In the genomic region with DNA sequence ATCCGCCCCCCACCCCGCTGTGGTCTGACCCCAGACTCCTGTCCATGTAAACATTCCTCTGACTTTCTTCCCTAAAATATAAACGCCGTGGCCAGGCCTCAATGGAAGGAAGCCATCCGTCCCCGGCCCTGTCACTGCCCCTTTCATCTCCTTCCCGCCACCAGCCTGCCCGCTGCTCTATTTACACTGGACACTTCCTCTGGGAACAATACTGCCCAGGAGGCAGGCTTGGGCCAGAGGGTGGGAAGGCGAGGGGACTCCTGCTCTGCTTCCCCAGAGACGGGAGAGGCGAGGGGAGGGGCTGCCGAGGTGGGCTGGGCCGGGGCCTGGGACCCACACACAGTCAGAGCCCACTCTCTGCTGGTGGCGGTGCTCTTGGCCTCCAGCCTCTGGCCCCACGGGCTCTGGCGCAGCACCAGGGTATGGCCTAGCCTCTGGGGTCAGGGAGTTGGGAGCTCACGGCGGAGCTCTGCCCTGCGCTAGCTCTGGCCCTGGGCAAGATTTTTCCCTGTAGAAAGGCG, we compare ENCODE assay signal across 1 cellular context.
TF ChIP-seq lines count a peak whose summit lies in the region.

No MANE protein-coding gene starts in this region.

TF ChIP-seq in HepG2, 621 proteins besides CTCF, POLR2A, EP300 and RAD21 (continued from another document and continues in another):
- TF ChIP-seq, protein P1, sequence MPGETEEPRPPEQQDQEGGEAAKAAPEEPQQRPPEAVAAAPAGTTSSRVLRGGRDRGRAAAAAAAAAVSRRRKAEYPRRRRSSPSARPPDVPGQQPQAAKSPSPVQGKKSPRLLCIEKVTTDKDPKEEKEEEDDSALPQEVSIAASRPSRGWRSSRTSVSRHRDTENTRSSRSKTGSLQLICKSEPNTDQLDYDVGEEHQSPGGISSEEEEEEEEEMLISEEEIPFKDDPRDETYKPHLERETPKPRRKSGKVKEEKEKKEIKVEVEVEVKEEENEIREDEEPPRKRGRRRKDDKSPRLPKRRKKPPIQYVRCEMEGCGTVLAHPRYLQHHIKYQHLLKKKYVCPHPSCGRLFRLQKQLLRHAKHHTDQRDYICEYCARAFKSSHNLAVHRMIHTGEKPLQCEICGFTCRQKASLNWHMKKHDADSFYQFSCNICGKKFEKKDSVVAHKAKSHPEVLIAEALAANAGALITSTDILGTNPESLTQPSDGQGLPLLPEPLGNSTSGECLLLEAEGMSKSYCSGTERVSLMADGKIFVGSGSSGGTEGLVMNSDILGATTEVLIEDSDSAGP (CRISPR knock-in tag; IDR thresholded peaks at IDR 0.05; ENCODE audit: borderline replicate concordance), result peak; percentile 63; the same call in 1 of the 2 replicates
- TF ChIP-seq ZNF180 (CRISPR knock-in tag; IDR thresholded peaks at IDR 0.05; ENCODE audit: borderline replicate concordance, low read depth), result no peak
- no peak for TF ChIP-seq BCL6 (CRISPR knock-in tag; IDR thresholded peaks at IDR 0.05)
- TF ChIP-seq ZNF350 (CRISPR knock-in tag; IDR thresholded peaks at IDR 0.05; ENCODE audit: borderline replicate concordance, low read depth), result 0 out of 2 replicates have a peak, but pooled peaks have one; percentile 33
- TF ChIP-seq ZBTB38 (CRISPR knock-in tag; IDR thresholded peaks at IDR 0.05), result 0 out of 2 replicates have a peak, but pooled peaks have one; percentile 25
- TF ChIP-seq ZNF788 (CRISPR knock-in tag; IDR thresholded peaks at IDR 0.05; ENCODE audit: borderline replicate concordance), result 0 out of 2 replicates have a peak, but pooled peaks have one; percentile 41
- TF ChIP-seq ISX (CRISPR knock-in tag; conservative IDR thresholded peaks at IDR 0.05), result no peak
- TF ChIP-seq ZNF839 (CRISPR knock-in tag; IDR thresholded peaks at IDR 0.05; ENCODE audit: borderline replicate concordance), result no peak
- TF ChIP-seq KLF11 (CRISPR knock-in tag; IDR thresholded peaks at IDR 0.05), result no peak
- TF ChIP-seq HOXA3 (CRISPR knock-in tag; IDR thresholded peaks at IDR 0.05), result peak; percentile 27; the same call in 1 of the 2 replicates
- no peak for TF ChIP-seq FOXA1 (IDR thresholded peaks at IDR 0.05)
- TF ChIP-seq FOXA1 (CRISPR knock-in tag; IDR thresholded peaks at IDR 0.05), result peak; percentile 90
- no peak for TF ChIP-seq PCBP2 (optimal IDR thresholded peaks at IDR 0.05; ENCODE audit: low read depth, low read length, poor library complexity, severe bottlenecking)
- TF ChIP-seq SRSF9 (IDR thresholded peaks at IDR 0.05; ENCODE audit: borderline replicate concordance, insufficient read depth, low read depth, low read length, poor library complexity, severe bottlenecking), result no peak
- peak; percentile 44; the same call in 1 of the 2 replicates for TF ChIP-seq GFI1 (CRISPR knock-in tag; IDR thresholded peaks at IDR 0.05; ENCODE audit: borderline replicate concordance)
- TF ChIP-seq MXI1 (IDR thresholded peaks at IDR 0.05; ENCODE audit: borderline replicate concordance, low read depth, low read length), result no peak
- TF ChIP-seq, protein P2, sequence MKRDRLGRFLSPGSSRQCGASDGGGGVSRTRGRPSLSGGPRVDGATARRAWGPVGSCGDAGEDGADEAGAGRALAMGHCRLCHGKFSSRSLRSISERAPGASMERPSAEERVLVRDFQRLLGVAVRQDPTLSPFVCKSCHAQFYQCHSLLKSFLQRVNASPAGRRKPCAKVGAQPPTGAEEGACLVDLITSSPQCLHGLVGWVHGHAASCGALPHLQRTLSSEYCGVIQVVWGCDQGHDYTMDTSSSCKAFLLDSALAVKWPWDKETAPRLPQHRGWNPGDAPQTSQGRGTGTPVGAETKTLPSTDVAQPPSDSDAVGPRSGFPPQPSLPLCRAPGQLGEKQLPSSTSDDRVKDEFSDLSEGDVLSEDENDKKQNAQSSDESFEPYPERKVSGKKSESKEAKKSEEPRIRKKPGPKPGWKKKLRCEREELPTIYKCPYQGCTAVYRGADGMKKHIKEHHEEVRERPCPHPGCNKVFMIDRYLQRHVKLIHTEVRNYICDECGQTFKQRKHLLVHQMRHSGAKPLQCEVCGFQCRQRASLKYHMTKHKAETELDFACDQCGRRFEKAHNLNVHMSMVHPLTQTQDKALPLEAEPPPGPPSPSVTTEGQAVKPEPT (CRISPR knock-in tag; IDR thresholded peaks at IDR 0.05; ENCODE audit: low read depth), result peak; percentile 52; the same call in 1 of the 2 replicates
- TF ChIP-seq, protein P3, sequence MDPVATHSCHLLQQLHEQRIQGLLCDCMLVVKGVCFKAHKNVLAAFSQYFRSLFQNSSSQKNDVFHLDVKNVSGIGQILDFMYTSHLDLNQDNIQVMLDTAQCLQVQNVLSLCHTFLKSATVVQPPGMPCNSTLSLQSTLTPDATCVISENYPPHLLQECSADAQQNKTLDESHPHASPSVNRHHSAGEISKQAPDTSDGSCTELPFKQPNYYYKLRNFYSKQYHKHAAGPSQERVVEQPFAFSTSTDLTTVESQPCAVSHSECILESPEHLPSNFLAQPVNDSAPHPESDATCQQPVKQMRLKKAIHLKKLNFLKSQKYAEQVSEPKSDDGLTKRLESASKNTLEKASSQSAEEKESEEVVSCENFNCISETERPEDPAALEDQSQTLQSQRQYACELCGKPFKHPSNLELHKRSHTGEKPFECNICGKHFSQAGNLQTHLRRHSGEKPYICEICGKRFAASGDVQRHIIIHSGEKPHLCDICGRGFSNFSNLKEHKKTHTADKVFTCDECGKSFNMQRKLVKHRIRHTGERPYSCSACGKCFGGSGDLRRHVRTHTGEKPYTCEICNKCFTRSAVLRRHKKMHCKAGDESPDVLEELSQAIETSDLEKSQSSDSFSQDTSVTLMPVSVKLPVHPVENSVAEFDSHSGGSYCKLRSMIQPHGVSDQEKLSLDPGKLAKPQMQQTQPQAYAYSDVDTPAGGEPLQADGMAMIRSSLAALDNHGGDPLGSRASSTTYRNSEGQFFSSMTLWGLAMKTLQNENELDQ (CRISPR knock-in tag; IDR thresholded peaks at IDR 0.05; ENCODE audit: borderline replicate concordance), result no peak
- peak; percentile 63 for TF ChIP-seq TBX2 (CRISPR knock-in tag; IDR thresholded peaks at IDR 0.05; ENCODE audit: borderline replicate concordance)
- TF ChIP-seq, protein P4, sequence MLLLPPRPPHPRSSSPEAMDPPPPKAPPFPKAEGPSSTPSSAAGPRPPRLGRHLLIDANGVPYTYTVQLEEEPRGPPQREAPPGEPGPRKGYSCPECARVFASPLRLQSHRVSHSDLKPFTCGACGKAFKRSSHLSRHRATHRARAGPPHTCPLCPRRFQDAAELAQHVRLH (CRISPR knock-in tag; IDR thresholded peaks at IDR 0.05; ENCODE audit: borderline replicate concordance, low read depth), result no peak; the same call in 1 of the 2 replicates
- TF ChIP-seq, protein P5, sequence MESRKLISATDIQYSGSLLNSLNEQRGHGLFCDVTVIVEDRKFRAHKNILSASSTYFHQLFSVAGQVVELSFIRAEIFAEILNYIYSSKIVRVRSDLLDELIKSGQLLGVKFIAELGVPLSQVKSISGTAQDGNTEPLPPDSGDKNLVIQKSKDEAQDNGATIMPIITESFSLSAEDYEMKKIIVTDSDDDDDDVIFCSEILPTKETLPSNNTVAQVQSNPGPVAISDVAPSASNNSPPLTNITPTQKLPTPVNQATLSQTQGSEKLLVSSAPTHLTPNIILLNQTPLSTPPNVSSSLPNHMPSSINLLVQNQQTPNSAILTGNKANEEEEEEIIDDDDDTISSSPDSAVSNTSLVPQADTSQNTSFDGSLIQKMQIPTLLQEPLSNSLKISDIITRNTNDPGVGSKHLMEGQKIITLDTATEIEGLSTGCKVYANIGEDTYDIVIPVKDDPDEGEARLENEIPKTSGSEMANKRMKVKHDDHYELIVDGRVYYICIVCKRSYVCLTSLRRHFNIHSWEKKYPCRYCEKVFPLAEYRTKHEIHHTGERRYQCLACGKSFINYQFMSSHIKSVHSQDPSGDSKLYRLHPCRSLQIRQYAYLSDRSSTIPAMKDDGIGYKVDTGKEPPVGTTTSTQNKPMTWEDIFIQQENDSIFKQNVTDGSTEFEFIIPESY (CRISPR knock-in tag; IDR thresholded peaks at IDR 0.05), result peak; percentile 97
- TF ChIP-seq ZNF841 (CRISPR knock-in tag; IDR thresholded peaks at IDR 0.05; ENCODE audit: borderline replicate concordance), result no peak
- TF ChIP-seq ZNF296 (CRISPR knock-in tag; conservative IDR thresholded peaks at IDR 0.05), result 0 out of 2 replicates have a peak, but pooled peaks have one; percentile 36
- no peak for TF ChIP-seq ZNF598 (CRISPR knock-in tag; IDR thresholded peaks at IDR 0.05; ENCODE audit: borderline replicate concordance)
- TF ChIP-seq, protein P6, sequence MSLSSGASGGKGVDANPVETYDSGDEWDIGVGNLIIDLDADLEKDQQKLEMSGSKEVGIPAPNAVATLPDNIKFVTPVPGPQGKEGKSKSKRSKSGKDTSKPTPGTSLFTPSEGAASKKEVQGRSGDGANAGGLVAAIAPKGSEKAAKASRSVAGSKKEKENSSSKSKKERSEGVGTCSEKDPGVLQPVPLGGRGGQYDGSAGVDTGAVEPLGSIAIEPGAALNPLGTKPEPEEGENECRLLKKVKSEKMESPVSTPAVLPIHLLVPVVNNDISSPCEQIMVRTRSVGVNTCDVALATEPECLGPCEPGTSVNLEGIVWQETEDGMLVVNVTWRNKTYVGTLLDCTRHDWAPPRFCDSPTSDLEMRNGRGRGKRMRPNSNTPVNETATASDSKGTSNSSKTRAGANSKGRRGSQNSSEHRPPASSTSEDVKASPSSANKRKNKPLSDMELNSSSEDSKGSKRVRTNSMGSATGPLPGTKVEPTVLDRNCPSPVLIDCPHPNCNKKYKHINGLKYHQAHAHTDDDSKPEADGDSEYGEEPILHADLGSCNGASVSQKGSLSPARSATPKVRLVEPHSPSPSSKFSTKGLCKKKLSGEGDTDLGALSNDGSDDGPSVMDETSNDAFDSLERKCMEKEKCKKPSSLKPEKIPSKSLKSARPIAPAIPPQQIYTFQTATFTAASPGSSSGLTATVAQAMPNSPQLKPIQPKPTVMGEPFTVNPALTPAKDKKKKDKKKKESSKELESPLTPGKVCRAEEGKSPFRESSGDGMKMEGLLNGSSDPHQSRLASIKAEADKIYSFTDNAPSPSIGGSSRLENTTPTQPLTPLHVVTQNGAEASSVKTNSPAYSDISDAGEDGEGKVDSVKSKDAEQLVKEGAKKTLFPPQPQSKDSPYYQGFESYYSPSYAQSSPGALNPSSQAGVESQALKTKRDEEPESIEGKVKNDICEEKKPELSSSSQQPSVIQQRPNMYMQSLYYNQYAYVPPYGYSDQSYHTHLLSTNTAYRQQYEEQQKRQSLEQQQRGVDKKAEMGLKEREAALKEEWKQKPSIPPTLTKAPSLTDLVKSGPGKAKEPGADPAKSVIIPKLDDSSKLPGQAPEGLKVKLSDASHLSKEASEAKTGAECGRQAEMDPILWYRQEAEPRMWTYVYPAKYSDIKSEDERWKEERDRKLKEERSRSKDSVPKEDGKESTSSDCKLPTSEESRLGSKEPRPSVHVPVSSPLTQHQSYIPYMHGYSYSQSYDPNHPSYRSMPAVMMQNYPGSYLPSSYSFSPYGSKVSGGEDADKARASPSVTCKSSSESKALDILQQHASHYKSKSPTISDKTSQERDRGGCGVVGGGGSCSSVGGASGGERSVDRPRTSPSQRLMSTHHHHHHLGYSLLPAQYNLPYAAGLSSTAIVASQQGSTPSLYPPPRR (CRISPR knock-in tag; IDR thresholded peaks at IDR 0.05; ENCODE audit: borderline replicate concordance), result peak; percentile 36; the same call in 1 of the 2 replicates
- peak; percentile 59 for TF ChIP-seq SAP130 (CRISPR knock-in tag; IDR thresholded peaks at IDR 0.05; ENCODE audit: low read depth)
- TF ChIP-seq SETDB1 (CRISPR knock-in tag; IDR thresholded peaks at IDR 0.05; ENCODE audit: borderline replicate concordance), result no peak
- TF ChIP-seq ZNF878 (CRISPR knock-in tag; IDR thresholded peaks at IDR 0.05), result no peak
- 0 out of 2 replicates have a peak, but pooled peaks have one; percentile 19 for TF ChIP-seq ZFP90 (CRISPR knock-in tag; IDR thresholded peaks at IDR 0.05; ENCODE audit: borderline replicate concordance)
- peak; percentile 60; the same call in 1 of the 2 replicates for TF ChIP-seq PHF21A (CRISPR knock-in tag; IDR thresholded peaks at IDR 0.05)
- no peak for TF ChIP-seq SNRNP70 (IDR thresholded peaks at IDR 0.05; ENCODE audit: low read depth, low read length)
- TF ChIP-seq, protein P7, sequence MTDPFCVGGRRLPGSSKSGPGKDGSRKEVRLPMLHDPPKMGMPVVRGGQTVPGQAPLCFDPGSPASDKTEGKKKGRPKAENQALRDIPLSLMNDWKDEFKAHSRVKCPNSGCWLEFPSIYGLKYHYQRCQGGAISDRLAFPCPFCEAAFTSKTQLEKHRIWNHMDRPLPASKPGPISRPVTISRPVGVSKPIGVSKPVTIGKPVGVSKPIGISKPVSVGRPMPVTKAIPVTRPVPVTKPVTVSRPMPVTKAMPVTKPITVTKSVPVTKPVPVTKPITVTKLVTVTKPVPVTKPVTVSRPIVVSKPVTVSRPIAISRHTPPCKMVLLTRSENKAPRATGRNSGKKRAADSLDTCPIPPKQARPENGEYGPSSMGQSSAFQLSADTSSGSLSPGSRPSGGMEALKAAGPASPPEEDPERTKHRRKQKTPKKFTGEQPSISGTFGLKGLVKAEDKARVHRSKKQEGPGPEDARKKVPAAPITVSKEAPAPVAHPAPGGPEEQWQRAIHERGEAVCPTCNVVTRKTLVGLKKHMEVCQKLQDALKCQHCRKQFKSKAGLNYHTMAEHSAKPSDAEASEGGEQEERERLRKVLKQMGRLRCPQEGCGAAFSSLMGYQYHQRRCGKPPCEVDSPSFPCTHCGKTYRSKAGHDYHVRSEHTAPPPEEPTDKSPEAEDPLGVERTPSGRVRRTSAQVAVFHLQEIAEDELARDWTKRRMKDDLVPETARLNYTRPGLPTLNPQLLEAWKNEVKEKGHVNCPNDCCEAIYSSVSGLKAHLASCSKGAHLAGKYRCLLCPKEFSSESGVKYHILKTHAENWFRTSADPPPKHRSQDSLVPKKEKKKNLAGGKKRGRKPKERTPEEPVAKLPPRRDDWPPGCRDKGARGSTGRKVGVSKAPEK (CRISPR knock-in tag; IDR thresholded peaks at IDR 0.05; ENCODE audit: borderline replicate concordance), result no peak
- no peak for TF ChIP-seq ZNF589 (CRISPR knock-in tag; conservative IDR thresholded peaks at IDR 0.05)
- 0 out of 2 replicates have a peak, but pooled peaks have one; percentile 43 for TF ChIP-seq ZBTB42 (CRISPR knock-in tag; IDR thresholded peaks at IDR 0.05)
- no peak for TF ChIP-seq SOX6 (IDR thresholded peaks at IDR 0.05)
- peak; percentile 35; the same call in 1 of the 2 replicates for TF ChIP-seq SOX6 (CRISPR knock-in tag; IDR thresholded peaks at IDR 0.05)
- no peak for TF ChIP-seq GLI4 (CRISPR knock-in tag; IDR thresholded peaks at IDR 0.05; ENCODE audit: borderline replicate concordance)
- TF ChIP-seq, protein P8, sequence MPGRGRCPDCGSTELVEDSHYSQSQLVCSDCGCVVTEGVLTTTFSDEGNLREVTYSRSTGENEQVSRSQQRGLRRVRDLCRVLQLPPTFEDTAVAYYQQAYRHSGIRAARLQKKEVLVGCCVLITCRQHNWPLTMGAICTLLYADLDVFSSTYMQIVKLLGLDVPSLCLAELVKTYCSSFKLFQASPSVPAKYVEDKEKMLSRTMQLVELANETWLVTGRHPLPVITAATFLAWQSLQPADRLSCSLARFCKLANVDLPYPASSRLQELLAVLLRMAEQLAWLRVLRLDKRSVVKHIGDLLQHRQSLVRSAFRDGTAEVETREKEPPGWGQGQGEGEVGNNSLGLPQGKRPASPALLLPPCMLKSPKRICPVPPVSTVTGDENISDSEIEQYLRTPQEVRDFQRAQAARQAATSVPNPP (CRISPR knock-in tag; IDR thresholded peaks at IDR 0.05), result no peak
- peak; percentile 61 for TF ChIP-seq ZFY (CRISPR knock-in tag; IDR thresholded peaks at IDR 0.05)
- TF ChIP-seq HCFC1 (IDR thresholded peaks at IDR 0.05; ENCODE audit: low read depth, low read length), result no peak
